In genomic region chr14:34649344-34649743, GRCh38 we compare ENCODE assay signal across 12 cellular contexts. TPM values are rescaled to one million over a fixed set of nuclear protein-coding genes. Genes with fewer than 3 reads are reported as not detected.
DNase-seq lines count a peak whose midpoint lies in the region; ATAC-seq and FAIRE-seq lines count a peak whose summit lies in the region.
"Had no signal": no experiment of that assay in that cellular context is flagged by ENCODE, and none has a peak within 500 bp of the region (broad histone marks: within the 10 kb centered on the region; RNA-seq: fewer than 3 reads in every experiment).

No MANE protein-coding gene starts in this region.

- DNase-seq in EH (ENCODE audit: low read depth) (peak; percentile 98), OCI-M1 (lab: John Stamatoyannopoulos, UW) (peak; percentile 16), dermis blood vessel endothelial cell (peak; percentile 60), non-pigmented ciliary epithelial cell (ENCODE audit: low read depth) (peak; percentile 65), NCI-H1694 treated with DMSO at 0.1 percent for 48 hours (lab: John Stamatoyannopoulos, UW) (no peak), frontal cortex (ENCODE audit: low spot score in 2 of 2) (no peak), NCI-H2081 treated with DMSO at 0.1 percent for 48 hours (lab: John Stamatoyannopoulos, UW) (no peak)
- DNase-seq: activated CD4-positive, alpha-beta T cell treated with anti-CD3 and anti-CD28 coated beads for 48 hours; stimulated activated CD4-positive, alpha-beta T cell treated with anti-CD3 and anti-CD28 coated beads, Interleukin-2, amount 100 ng/mL, for 24 hours; stimulated activated naive CD8-positive, alpha-beta T cell treated with anti-CD3 and anti-CD28 coated beads, Interleukin-15, amount 100 ng/mL, for 72 hours had no signal

- no peak for FAIRE-seq in frontal cortex (lab: Jason Lieb, UNC)

- ATAC-seq in GM21723 (IDR thresholded peaks at IDR 0.05; ENCODE audit: unreplicated experiment) = no peak
- ATAC-seq: activated naive CD4-positive, alpha-beta T cell treated with anti-CD3 and anti-CD28 coated beads, Interleukin-2, amount 50 U/mL, for 72 hours; stimulated activated naive CD8-positive, alpha-beta T cell treated with anti-CD3 and anti-CD28 coated beads, Interleukin-15, amount 100 ng/mL, for 72 hours had no signal

RNA-seq across cellular contexts. Expression of gene SNX6, which starts 19.4 kb away (rescaled TPM):
- total RNA-seq in dermis blood vessel endothelial cell = 178 and 180 TPM in 2 replicates
- total RNA-seq in frontal cortex = 104 TPM

Comparison
In these comparisons a context has a peak if more than half of its experiments do, and no peak if none do; other contexts are left out.
1. DNase-seq: peak in EH (single experiment), OCI-M1 (single experiment), dermis blood vessel endothelial cell (single experiment) and non-pigmented ciliary epithelial cell (single experiment); none in NCI-H1694 treated with DMSO at 0.1 percent for 48 hours (single experiment), frontal cortex (0 of 2) and NCI-H2081 treated with DMSO at 0.1 percent for 48 hours (single experiment).